Comparison of ENCODE assay signal across 1 cellular context in the genomic region with DNA sequence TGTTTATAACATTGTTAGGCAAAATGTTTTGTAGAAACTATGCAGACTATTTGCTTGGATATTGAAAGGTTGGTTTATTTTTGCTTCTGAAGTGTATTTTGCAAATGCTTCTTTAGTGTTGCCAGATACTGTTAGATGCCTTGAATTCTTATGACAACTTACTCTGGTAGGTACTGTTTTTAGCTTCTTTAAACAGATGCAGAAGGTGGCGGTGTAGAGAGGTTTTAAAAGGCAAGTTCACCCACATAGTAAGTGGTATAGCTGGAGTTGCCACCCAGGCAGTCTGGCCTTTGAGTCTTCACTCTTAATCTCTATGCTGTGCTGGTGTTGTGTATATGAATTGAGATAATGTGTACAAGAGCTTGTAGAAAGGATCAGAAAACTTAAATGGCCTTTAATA.
TF ChIP-seq lines count a peak whose summit lies in the region.

No MANE protein-coding gene starts in this region.

TF ChIP-seq in K562, 482 proteins besides CTCF, POLR2A, EP300 and RAD21 (continued from another document):
- TF ChIP-seq CREB3L1 (IDR thresholded peaks at IDR 0.05; ENCODE audit: borderline replicate concordance, low read depth) = no peak
